ENCODE assay signal across 9 cellular contexts in genomic region chr17:1460233-1460632, GRCh38. TPM values are rescaled to one million over a fixed set of nuclear protein-coding genes. Genes with fewer than 3 reads are reported as not detected.
A peak's percentile ranks its signal among the peaks of the same experiment; 100 is the strongest.
DNase-seq lines count a peak whose midpoint lies in the region; ATAC-seq and TF ChIP-seq lines count a peak whose summit lies in the region.
"Had no signal": no experiment of that assay in that cellular context is flagged by ENCODE, and none has a peak within 500 bp of the region (broad histone marks: within the 10 kb centered on the region; RNA-seq: fewer than 3 reads in every experiment).

No MANE protein-coding gene starts in this region.

- ATAC-seq in esophagus mucosa = peak; percentile 12
- peak; percentile 40 for ATAC-seq in mucosa of descending colon
- ATAC-seq in HG02938 (IDR thresholded peaks at IDR 0.05; ENCODE audit: unreplicated experiment) = no peak
- no peak for ATAC-seq in HG03097 (IDR thresholded peaks at IDR 0.05; ENCODE audit: low FRiP score, unreplicated experiment)

- DNase-seq in AG08395 (ENCODE audit: low spot score) (peak; percentile 18), M059J (ENCODE audit: low read depth) (peak; percentile 85), mucosa of descending colon (peak; percentile 65 to 85 (median 75)), NCI-H2171 (lab: John Stamatoyannopoulos, UW) (no peak), NCI-H1417 treated with DMSO at 0.1 percent for 48 hours (lab: John Stamatoyannopoulos, UW) (no peak)
- DNase-seq: H9 had no signal

- H3K36me3 ChIP-seq in mucosa of descending colon (ENCODE audit: low read depth) = peaks cover under 1% of the 10 kb centered on the region

- no peaks in the 10 kb centered on the region for H3K9me3 ChIP-seq in mucosa of descending colon

- peaks cover 10% of the 10 kb centered on the region for H3K4me1 ChIP-seq in mucosa of descending colon (ENCODE audit: low read depth)

- no peak overlapping the region for H3K4me3 ChIP-seq in mucosa of descending colon

- intact Hi-C loops in mucosa of descending colon (cut with DNase I, micrococcal nuclease) = no loop called here

- TF ChIP-seq CTCF in mucosa of descending colon (IDR thresholded peaks at IDR 0.05) = no peak

RNA-seq across cellular contexts. Expression of gene CRK, which starts 4.2 kb away (rescaled TPM):
- 39.0 and 59.6 TPM in 2 replicates for total RNA-seq in M059J (2014; rRNA removed; shearing (Covaris generic))
- total RNA-seq in esophagus mucosa (42.2 TPM), mucosa of descending colon (10 to 100 TPM; 73.9 to 85.3 (median 74.0) TPM)

RNA-seq across cellular contexts. Expression of gene MYO1C, which starts 32.3 kb away (rescaled TPM):
- total RNA-seq in M059J (2014; rRNA removed; shearing (Covaris generic)) = 43.9 and 80.5 TPM in 2 replicates
- total RNA-seq in esophagus mucosa (94.2 TPM), mucosa of descending colon (100 to 1,000 TPM; 249 to 344 (median 276) TPM)

RNA-seq across cellular contexts. Expression of gene INPP5K, which starts 56.2 kb away (rescaled TPM):
- total RNA-seq in M059J (2014; rRNA removed; shearing (Covaris generic)) = 28.1 and 81.9 TPM in 2 replicates
- total RNA-seq in esophagus mucosa (21.4 TPM), mucosa of descending colon (10 to 100 TPM; 43.7 to 49.9 (median 47.6) TPM)

Comparison
In these comparisons a context has a peak if more than half of its experiments do, and no peak if none do; other contexts are left out.
1. DNase-seq: peak in AG08395 (single experiment), M059J (single experiment) and mucosa of descending colon (3 of 3); none in NCI-H2171 (single experiment) and NCI-H1417 treated with DMSO at 0.1 percent for 48 hours (single experiment).
2. ATAC-seq: peak in esophagus mucosa (single experiment) and mucosa of descending colon (single experiment); none in HG02938 (single experiment) and HG03097 (single experiment).